In genomic region chr6:44004625-44005506, GRCh38 we compare ENCODE assay signal across 9 cellular contexts.
A peak's percentile ranks its signal among the peaks of the same experiment; 100 is the strongest.
DNase-seq lines count a peak whose midpoint lies in the region; ATAC-seq and TF ChIP-seq lines count a peak whose summit lies in the region.
"Had no signal": no experiment of that assay in that cellular context is flagged by ENCODE, and none has a peak within 500 bp of the region (broad histone marks: within the 10 kb centered on the region; RNA-seq: fewer than 3 reads in every experiment).

No MANE protein-coding gene starts in this region.

- TF ChIP-seq CTCF in AG09319 (IDR thresholded peaks at IDR 0.05; ENCODE audit: low read depth, low read length) (peak; percentile 31), left ventricle myocardium inferior (IDR thresholded peaks at IDR 0.05; ENCODE audit: borderline replicate concordance) (peak; percentile 44)

- H3K27me3 ChIP-seq in left ventricle myocardium inferior (ENCODE audit: low read depth), result peaks cover 55% of the 10 kb centered on the region

- H3K4me1 Mint-ChIP-seq in stimulated activated naive CD8-positive, alpha-beta T cell treated with anti-CD3 and anti-CD28 coated beads, Interleukin-15, amount 100 ng/mL, for 72 hours, result peaks cover 46% of the 10 kb centered on the region

- H3K27ac Mint-ChIP-seq in stimulated activated naive CD8-positive, alpha-beta T cell treated with anti-CD3 and anti-CD28 coated beads, Interleukin-15, amount 100 ng/mL, for 72 hours, result no peak overlapping the region

- peaks cover 66% of the 10 kb centered on the region for H3K27me3 Mint-ChIP-seq in stimulated activated naive CD8-positive, alpha-beta T cell treated with anti-CD3 and anti-CD28 coated beads, Interleukin-15, amount 100 ng/mL, for 72 hours

- intact Hi-C loops in left ventricle myocardium inferior (cut with micrococcal nuclease), result no loop called here

- no peaks in the 10 kb centered on the region for H3K9me3 ChIP-seq in left ventricle myocardium inferior (replicated peaks)

- H3K9me3 Mint-ChIP-seq in stimulated activated naive CD8-positive, alpha-beta T cell treated with anti-CD3 and anti-CD28 coated beads, Interleukin-15, amount 100 ng/mL, for 72 hours, result no peaks in the 10 kb centered on the region

- peaks cover 54% of the 10 kb centered on the region for H3K4me1 ChIP-seq in left ventricle myocardium inferior

- H3K4me3 ChIP-seq in left ventricle myocardium inferior, result no peak overlapping the region

- peak; percentile 7 for TF ChIP-seq POLR2A in GM15510 (IDR thresholded peaks at IDR 0.05; ENCODE audit: borderline replicate concordance, extremely low read depth, insufficient read length)

- H3K27ac ChIP-seq in left ventricle myocardium inferior (replicated peaks), result peak overlapping the region; percentile 92

- no peaks in the 10 kb centered on the region for H3K36me3 ChIP-seq in left ventricle myocardium inferior

- DNase-seq in AG09319 (ENCODE audit: extremely low read depth, low read depth) (no peak), left ventricle myocardium inferior (peak; percentile 50), middle frontal gyrus (ENCODE audit: extremely low spot score, low spot score) (no peak)
- DNase-seq in activated CD8-positive, alpha-beta memory T cell treated with anti-CD3 and anti-CD28 coated beads for 24 hours, result no peak
- no peak for DNase-seq in stimulated activated naive CD8-positive, alpha-beta T cell treated with anti-CD3 and anti-CD28 coated beads, Interleukin-15, amount 100 ng/mL, for 72 hours
- DNase-seq: amniotic stem cell had no signal

- ATAC-seq in SK-N-SH treated with all-trans-retinoic acid at 6 μM for 48 hours (peak; percentile 60), HG03571 (IDR thresholded peaks at IDR 0.05; ENCODE audit: unreplicated experiment) (no peak)
- no peak for ATAC-seq in stimulated activated naive CD8-positive, alpha-beta T cell treated with anti-CD3 and anti-CD28 coated beads, Interleukin-15, amount 100 ng/mL, for 72 hours

- no peak overlapping the region for H3K4me3 Mint-ChIP-seq in stimulated activated naive CD8-positive, alpha-beta T cell treated with anti-CD3 and anti-CD28 coated beads, Interleukin-15, amount 100 ng/mL, for 72 hours

TF ChIP-seq in SK-N-SH treated with all-trans-retinoic acid at 6 μM for 48 hours, 23 proteins besides CTCF, POLR2A, EP300 and RAD21:
- TF ChIP-seq RARB (CRISPR knock-in tag; IDR thresholded peaks at IDR 0.05), result no peak
- TF ChIP-seq ZNF565 (CRISPR knock-in tag; conservative IDR thresholded peaks at IDR 0.05; ENCODE audit: low read depth), result no peak
- TF ChIP-seq TSHZ2 (CRISPR knock-in tag; IDR thresholded peaks at IDR 0.05), result no peak
- TF ChIP-seq ESRRG (CRISPR knock-in tag; IDR thresholded peaks at IDR 0.05), result no peak
- TF ChIP-seq TOX (CRISPR knock-in tag; IDR thresholded peaks at IDR 0.05; ENCODE audit: borderline replicate concordance), result no peak
- TF ChIP-seq, protein P1, sequence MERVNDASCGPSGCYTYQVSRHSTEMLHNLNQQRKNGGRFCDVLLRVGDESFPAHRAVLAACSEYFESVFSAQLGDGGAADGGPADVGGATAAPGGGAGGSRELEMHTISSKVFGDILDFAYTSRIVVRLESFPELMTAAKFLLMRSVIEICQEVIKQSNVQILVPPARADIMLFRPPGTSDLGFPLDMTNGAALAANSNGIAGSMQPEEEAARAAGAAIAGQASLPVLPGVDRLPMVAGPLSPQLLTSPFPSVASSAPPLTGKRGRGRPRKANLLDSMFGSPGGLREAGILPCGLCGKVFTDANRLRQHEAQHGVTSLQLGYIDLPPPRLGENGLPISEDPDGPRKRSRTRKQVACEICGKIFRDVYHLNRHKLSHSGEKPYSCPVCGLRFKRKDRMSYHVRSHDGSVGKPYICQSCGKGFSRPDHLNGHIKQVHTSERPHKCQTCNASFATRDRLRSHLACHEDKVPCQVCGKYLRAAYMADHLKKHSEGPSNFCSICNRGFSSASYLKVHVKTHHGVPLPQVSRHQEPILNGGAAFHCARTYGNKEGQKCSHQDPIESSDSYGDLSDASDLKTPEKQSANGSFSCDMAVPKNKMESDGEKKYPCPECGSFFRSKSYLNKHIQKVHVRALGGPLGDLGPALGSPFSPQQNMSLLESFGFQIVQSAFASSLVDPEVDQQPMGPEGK (CRISPR knock-in tag; IDR thresholded peaks at IDR 0.05; ENCODE audit: borderline replicate concordance), result no peak
- no peak for TF ChIP-seq CSDC2 (CRISPR knock-in tag; IDR thresholded peaks at IDR 0.05)
- TF ChIP-seq TCF4 (CRISPR knock-in tag; IDR thresholded peaks at IDR 0.05; ENCODE audit: borderline replicate concordance), result no peak
- no peak for TF ChIP-seq ARNTL (CRISPR knock-in tag; IDR thresholded peaks at IDR 0.05; ENCODE audit: borderline replicate concordance, low read depth)
- TF ChIP-seq ZFP3 (CRISPR knock-in tag; IDR thresholded peaks at IDR 0.05), result no peak
- no peak for TF ChIP-seq SNAI2 (CRISPR knock-in tag; IDR thresholded peaks at IDR 0.05)
- no peak for TF ChIP-seq ZC3H10 (CRISPR knock-in tag; IDR thresholded peaks at IDR 0.05)
